In the genomic region with DNA sequence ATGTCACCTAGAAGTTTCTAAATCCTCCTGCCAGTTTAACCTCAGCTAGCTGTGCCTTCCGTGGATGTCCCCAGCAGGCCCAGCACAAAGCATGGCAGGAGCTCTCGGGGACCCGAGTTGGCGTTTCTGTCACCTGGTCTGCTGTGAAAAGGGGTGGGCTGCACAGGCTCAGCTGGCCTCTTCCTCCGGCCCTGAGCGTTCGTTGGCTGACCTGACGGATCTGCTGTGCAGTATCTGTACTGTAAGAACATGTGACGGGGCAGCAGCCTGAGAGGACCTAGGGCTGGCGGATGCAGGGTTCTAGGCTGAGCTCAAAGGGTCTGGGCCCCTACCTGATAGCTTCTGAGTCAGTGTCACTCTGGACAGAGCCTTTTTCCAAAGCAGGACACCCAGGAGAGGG, we compare ENCODE assay signal across 1 cellular context.
TF ChIP-seq lines count a peak whose summit lies in the region.

No MANE protein-coding gene starts in this region.

TF ChIP-seq in H1, 55 proteins besides CTCF, POLR2A, EP300 and RAD21:
- TF ChIP-seq CTBP2 (IDR thresholded peaks at IDR 0.05; ENCODE audit: borderline replicate concordance, insufficient read depth, insufficient read length, low read length) (no peak), BACH1 (IDR thresholded peaks at IDR 0.05; ENCODE audit: low read length) (no peak), YY1 (IDR thresholded peaks at IDR 0.05; ENCODE audit: low read depth, low read length) (no peak), SIRT6 (IDR thresholded peaks at IDR 0.05; ENCODE audit: low read length) (no peak)
